Comparison of ENCODE assay signal across 12 cellular contexts in the genomic region with DNA sequence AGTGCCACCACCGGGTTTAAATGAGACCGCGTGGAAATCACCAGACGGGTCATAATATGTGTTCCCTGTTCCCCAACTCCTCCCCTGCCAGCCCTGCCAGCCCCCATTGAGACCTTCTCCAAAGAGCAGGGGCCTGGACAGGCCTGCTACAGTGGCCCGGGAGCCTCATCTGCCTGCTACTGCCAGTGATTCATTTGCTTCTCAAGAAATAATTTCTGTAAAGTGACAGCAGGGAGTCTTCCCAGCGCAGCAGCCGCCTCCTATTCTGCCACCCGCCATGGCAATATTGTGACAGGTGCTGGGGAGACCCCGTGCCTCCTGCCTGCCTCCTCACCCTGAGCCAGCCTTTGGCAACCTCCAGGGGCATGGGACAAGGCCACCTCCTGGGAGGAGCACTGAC. TPM values are rescaled to one million over a fixed set of nuclear protein-coding genes. Genes with fewer than 3 reads are reported as not detected.
DNase-seq lines count a peak whose midpoint lies in the region; ATAC-seq and TF ChIP-seq lines count a peak whose summit lies in the region.
"Had no signal": no experiment of that assay in that cellular context is flagged by ENCODE, and none has a peak within 500 bp of the region (broad histone marks: within the 10 kb centered on the region; RNA-seq: fewer than 3 reads in every experiment).

No MANE protein-coding gene starts in this region.

- no peak overlapping the region for H3K4me3 Mint-ChIP-seq in activated CD8-positive, alpha-beta T cell treated with anti-CD3 and anti-CD28 coated beads, Interleukin-2, amount 10 ng/mL, durations not matched to agents 7 days and 5 days

- peaks cover 61% of the 10 kb centered on the region for H3F3A ChIP-seq in smooth muscle cell (ENCODE audit: low read depth)

- no peak overlapping the region for H3K4me2 ChIP-seq in fibroblast of lung (ENCODE audit: extremely low read depth, insufficient read depth, low read length)
- peak overlapping the region; percentile 8 for H3K4me2 ChIP-seq in smooth muscle cell

- H3K4me1 ChIP-seq in fibroblast of lung (ENCODE audit: control insufficient read depth, extremely low read depth, insufficient read depth, low read length) = peaks cover 53% of the 10 kb centered on the region
- peaks cover 35% of the 10 kb centered on the region for H3K4me1 ChIP-seq in smooth muscle cell (ENCODE audit: low read depth)

- H3K9me3 ChIP-seq in fibroblast of lung (ENCODE audit: control insufficient read depth, insufficient read depth, low read depth, low read length) (no peaks in the 10 kb centered on the region), smooth muscle cell (replicated peaks; ENCODE audit: low read depth) (no peaks in the 10 kb centered on the region)
- H3K9me3 ChIP-seq: neutrophil had no signal

- H3K79me2 ChIP-seq in fibroblast of lung (ENCODE audit: control insufficient read depth, insufficient read depth, low read length) (peaks cover 84% of the 10 kb centered on the region), smooth muscle cell (ENCODE audit: low read depth) (peaks cover 98% of the 10 kb centered on the region)

- H2AFZ ChIP-seq in fibroblast of lung (ENCODE audit: low read length) (no peak overlapping the region), smooth muscle cell (ENCODE audit: low read depth) (no peak overlapping the region)

- no peaks in the 10 kb centered on the region for H3K36me3 Mint-ChIP-seq in activated CD8-positive, alpha-beta T cell treated with anti-CD3 and anti-CD28 coated beads, Interleukin-2, amount 10 ng/mL, durations not matched to agents 7 days and 5 days (ENCODE audit: low read depth)

- H3K27ac ChIP-seq in fibroblast of lung (ENCODE audit: insufficient read depth, low read length) = peak overlapping the region; percentile 29
- H3K27ac ChIP-seq in smooth muscle cell (ENCODE audit: low read depth) = peak overlapping the region; percentile 97
- H3K27ac ChIP-seq: neutrophil had no signal

- no peak overlapping the region for H3K4me3 ChIP-seq in H7 (ENCODE audit: insufficient read depth, low read depth, low read length)
- no peak overlapping the region for H3K4me3 ChIP-seq in fibroblast of lung (replicated peaks in 1 of 4; ENCODE audit: control extremely low read depth in 1 of 4, insufficient read depth in 1 of 4, low read depth in 3 of 4, low read length in 4 of 4)
- H3K4me3 ChIP-seq in smooth muscle cell = no peak overlapping the region

- H4K20me1 ChIP-seq in fibroblast of lung (ENCODE audit: control insufficient read depth, extremely low read depth, insufficient read depth, low read length) = no peaks in the 10 kb centered on the region
- peaks cover 39% of the 10 kb centered on the region for H4K20me1 ChIP-seq in smooth muscle cell (ENCODE audit: low read depth)

- no peak for TF ChIP-seq CTCF in fibroblast of lung (conservative IDR thresholded peaks at IDR 0.05 in 1 of 2, IDR thresholded peaks at IDR 0.05 in 1 of 2; ENCODE audit: low read depth in 1 of 2, low read length in 2 of 2)
- no peak for TF ChIP-seq CTCF in smooth muscle cell (IDR thresholded peaks at IDR 0.05; ENCODE audit: borderline replicate concordance, insufficient read depth, poor library complexity, severe bottlenecking)

- no peak for ATAC-seq in activated CD8-positive, alpha-beta T cell treated with anti-CD3 and anti-CD28 coated beads, Interleukin-2, amount 10 ng/mL, durations not matched to agents 7 days and 5 days

- peaks cover under 1% of the 10 kb centered on the region for H3K27me3 Mint-ChIP-seq in activated CD8-positive, alpha-beta T cell treated with anti-CD3 and anti-CD28 coated beads, Interleukin-2, amount 10 ng/mL, durations not matched to agents 7 days and 5 days (ENCODE audit: low read depth)

- peak; percentile 40 for DNase-seq in H7
- DNase-seq in activated CD8-positive, alpha-beta T cell treated with anti-CD3 and anti-CD28 coated beads, Interleukin-2, amount 10 ng/mL, durations not matched to agents 7 days and 5 days = no peak
- DNase-seq in fibroblast of lung (ENCODE audit: low read depth in 2 of 2) = no peak
- no peak for DNase-seq in smooth muscle cell (lab: John Stamatoyannopoulos, UW; ENCODE audit: unreplicated experiment)
- DNase-seq in midbrain (lab: John Stamatoyannopoulos, UW) = no peak
- no peak for DNase-seq in cerebellar cortex (ENCODE audit: low spot score)
- DNase-seq in medulla oblongata (ENCODE audit: extremely low spot score) = no peak
- DNase-seq in COR-L47 (lab: John Stamatoyannopoulos, UW) = no peak
- DNase-seq: activated CD8-positive, alpha-beta memory T cell treated with anti-CD3 and anti-CD28 coated beads, Interleukin-2, amount 50 U/mL, for 48 hours; NCI-H748 treated with DMSO at 0.1 percent for 48 hours; stimulated activated CD4-positive, alpha-beta T cell treated with anti-CD3 and anti-CD28 coated beads, Interleukin-2, amount 100 ng/mL, for 48 hours had no signal

- no peaks in the 10 kb centered on the region for H3K27me3 ChIP-seq in H7 (ENCODE audit: control insufficient read depth, insufficient read depth, low read length)
- no peaks in the 10 kb centered on the region for H3K27me3 ChIP-seq in fibroblast of lung (ENCODE audit: control insufficient read depth, insufficient read depth, low read length)
- no peaks in the 10 kb centered on the region for H3K27me3 ChIP-seq in smooth muscle cell (ENCODE audit: low read depth)

- no peak overlapping the region for H3K9ac ChIP-seq in fibroblast of lung (ENCODE audit: insufficient read depth, low read length)
- H3K9ac ChIP-seq in smooth muscle cell (ENCODE audit: low read depth) = peak overlapping the region; percentile 33

- POLR2A ChIA-PET in activated CD8-positive, alpha-beta T cell treated with anti-CD3 and anti-CD28 coated beads, Interleukin-2, amount 10 ng/mL, durations not matched to agents 7 days and 5 days (lab: Charles Lee) = interaction anchor here (7.2 kb wide), 1 partner anchor 20 kb away, joined by 118 read pairs; no protein-coding TSS in a partner anchor

- peak overlapping the region; percentile 58 for H3K27ac Mint-ChIP-seq in activated CD8-positive, alpha-beta T cell treated with anti-CD3 and anti-CD28 coated beads, Interleukin-2, amount 10 ng/mL, durations not matched to agents 7 days and 5 days

- no peaks in the 10 kb centered on the region for H3K9me3 Mint-ChIP-seq in activated CD8-positive, alpha-beta T cell treated with anti-CD3 and anti-CD28 coated beads, Interleukin-2, amount 10 ng/mL, durations not matched to agents 7 days and 5 days (ENCODE audit: insufficient read depth)

- H3K36me3 ChIP-seq in H7 (replicated peaks; ENCODE audit: control insufficient read depth, insufficient read depth, low read length) (no peaks in the 10 kb centered on the region), fibroblast of lung (ENCODE audit: control insufficient read depth, insufficient read depth, low read length) (peaks cover 3% of the 10 kb centered on the region), smooth muscle cell (ENCODE audit: low read depth) (no peaks in the 10 kb centered on the region)
- H3K36me3 ChIP-seq: neutrophil had no signal

- 76% methylated on average over 9 of the region's 9 CpGs for WGBS in smooth muscle cell (ENCODE audit: low lambda C conversion rate)

- CTCF ChIA-PET in activated CD8-positive, alpha-beta T cell treated with anti-CD3 and anti-CD28 coated beads, Interleukin-2, amount 10 ng/mL, durations not matched to agents 7 days and 5 days (lab: Charles Lee) = no interaction called here

- peaks cover 71% of the 10 kb centered on the region for H3K4me1 Mint-ChIP-seq in activated CD8-positive, alpha-beta T cell treated with anti-CD3 and anti-CD28 coated beads, Interleukin-2, amount 10 ng/mL, durations not matched to agents 7 days and 5 days (ENCODE audit: low read depth)

RNA-seq across cellular contexts. Expression of gene IFFO2, which starts 8.9 kb away (rescaled TPM):
- total RNA-seq in H7 (2014; rRNA removed; shearing (Covaris generic)) = 16.8 and 19.6 TPM in 2 replicates
- total RNA-seq in activated CD8-positive, alpha-beta T cell treated with anti-CD3 and anti-CD28 coated beads, Interleukin-2, amount 10 ng/mL, durations not matched to agents 7 days and 5 days = 1 to 10 TPM; 7.2 to 8.2 TPM
- 5.6 and 5.8 TPM in 2 replicates for total RNA-seq in fibroblast of lung
- polyA plus RNA-seq in fibroblast of lung = 7.3 and 10.4 TPM in 2 replicates
- polyA plus RNA-seq in fibroblast of lung (2012) = 7.1 and 8.5 TPM in 2 replicates
- 18.6 and 27.1 TPM in 2 replicates for polyA minus RNA-seq in fibroblast of lung (ENCODE audit: low replicate concordance)
- 19.1 and 28.0 TPM in 2 replicates for total RNA-seq in smooth muscle cell
- 3.7 and 5.7 TPM in 2 replicates for polyA plus RNA-seq in smooth muscle cell

RNA-seq across cellular contexts. Expression of gene ALDH4A1, which starts 45.2 kb away (rescaled TPM):
- 23.7 and 23.8 TPM in 2 replicates for total RNA-seq in H7 (2014; rRNA removed; shearing (Covaris generic))
- 1 to 10 TPM; 4.2 to 4.3 TPM for total RNA-seq in activated CD8-positive, alpha-beta T cell treated with anti-CD3 and anti-CD28 coated beads, Interleukin-2, amount 10 ng/mL, durations not matched to agents 7 days and 5 days
- total RNA-seq in fibroblast of lung (6.9 and 11.9 TPM in 2 replicates), smooth muscle cell (4.6 and 4.8 TPM in 2 replicates)
- polyA plus RNA-seq in fibroblast of lung (6.9 and 8.3 TPM in 2 replicates), smooth muscle cell (6.3 and 7.2 TPM in 2 replicates)
- 11.6 and 12.9 TPM in 2 replicates for polyA plus RNA-seq in fibroblast of lung (2012)
- polyA minus RNA-seq in fibroblast of lung (ENCODE audit: low replicate concordance) = 19.6 and 20.0 TPM in 2 replicates
